ENCODE assay signal across 10 cellular contexts in the genomic region with DNA sequence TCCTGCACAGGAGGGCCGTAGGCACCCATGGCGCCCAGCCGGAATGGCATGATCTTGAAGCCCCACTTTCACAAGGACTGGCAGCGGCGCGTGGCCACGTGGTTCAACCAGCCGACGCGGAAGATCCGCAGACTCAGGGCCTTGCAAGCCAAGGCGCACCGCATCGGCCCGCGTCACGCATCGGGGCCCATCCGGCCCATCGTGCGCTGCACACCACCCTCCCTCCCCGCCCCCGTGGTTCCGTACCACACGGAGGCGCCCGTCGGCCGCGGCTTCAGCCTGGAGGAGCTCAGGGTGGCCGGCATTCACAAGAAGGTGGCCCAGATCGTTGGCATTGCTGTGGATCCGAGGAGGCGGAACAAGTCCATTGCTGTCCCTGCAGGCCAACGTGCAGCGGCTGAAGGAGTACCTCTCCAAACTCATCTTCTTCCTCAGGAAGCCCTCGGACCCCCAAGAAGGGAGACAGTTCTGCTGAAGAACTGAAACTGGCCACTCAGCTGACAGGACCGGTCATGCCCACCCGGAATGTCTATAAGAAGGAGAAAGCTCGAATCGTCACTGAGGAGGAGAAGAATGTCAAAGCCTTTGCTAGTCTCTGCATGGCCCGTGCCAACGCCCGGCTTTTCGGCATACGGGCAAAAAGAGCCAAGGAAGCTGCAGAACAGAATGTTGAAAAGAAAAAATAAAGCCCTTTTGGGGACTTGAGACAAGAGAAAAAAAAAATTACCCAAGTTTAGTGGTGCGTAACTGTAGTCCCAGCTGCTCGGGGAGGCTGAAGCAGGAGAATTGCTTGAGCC. TPM values are rescaled to one million over a fixed set of nuclear protein-coding genes. Genes with fewer than 3 reads are reported as not detected.
DNase-seq lines count a peak whose midpoint lies in the region; ATAC-seq and TF ChIP-seq lines count a peak whose summit lies in the region.
"Had no signal": no experiment of that assay in that cellular context is flagged by ENCODE, and none has a peak within 500 bp of the region (broad histone marks: within the 10 kb centered on the region; RNA-seq: fewer than 3 reads in every experiment).

No MANE protein-coding gene starts in this region.

- BruUV-seq in mammary epithelial cell (replicated peaks; lab: Mats Ljungman, UMichigan) = no TSS peak

- H3K4me1 ChIP-seq in right atrium auricular region = no peaks in the 10 kb centered on the region
- H3K4me1 ChIP-seq in mammary epithelial cell (ENCODE audit: insufficient read depth, low read length) = peaks cover 8% of the 10 kb centered on the region
- no peaks in the 10 kb centered on the region for H3K4me1 ChIP-seq in right lobe of liver
- no peaks in the 10 kb centered on the region for H3K4me1 ChIP-seq in aorta (ENCODE audit: control insufficient read depth in 1 of 2, insufficient read depth in 2 of 2, low read length in 2 of 2)
- no peaks in the 10 kb centered on the region for H3K4me1 ChIP-seq in HAP-1

- CTCF ChIA-PET in mammary epithelial cell (lab: Charles Lee; ENCODE audit: low non-redundant PET) = interaction anchor here (0.5 to 0.7 kb wide), 4 partner anchors 27 to 278 kb away, joined by 3 to 7 read pairs (median 4); no protein-coding TSS in a partner anchor

- H3K27ac ChIP-seq in right atrium auricular region (no peak overlapping the region), mammary epithelial cell (ENCODE audit: insufficient read depth, low read depth, low read length) (no peak overlapping the region), right lobe of liver (no peak overlapping the region), aorta (ENCODE audit: low read depth in 1 of 2, low read length in 2 of 2) (no peak overlapping the region)

- no peaks in the 10 kb centered on the region for H3K79me2 ChIP-seq in mammary epithelial cell (ENCODE audit: insufficient read depth, low read length)

- DNase-seq in Right ventricle myocardium superior (peak; percentile 46), right atrium auricular region (ENCODE audit: low spot score) (no peak), mammary epithelial cell (peak; percentile 9), right lobe of liver (peak in 1 of 3 donors; percentile 34), aorta (peak; percentile 66 to 81), HuH-7.5 (ENCODE audit: low spot score) (no peak), HAP-1 (ENCODE audit: low spot score in 2 of 2) (no peak)
- DNase-seq: activated effector memory CD4-positive, alpha-beta T cell treated with anti-CD3 and anti-CD28 coated beads, Interleukin-2, amount 50 U/mL, for 16 hours; NCI-H69 had no signal

- dilution Hi-C loops in mammary epithelial cell (cut with HindIII; ENCODE audit: low sequenced_read_pairs) = no loop called here

- H3K9ac ChIP-seq in mammary epithelial cell (ENCODE audit: insufficient read depth, low read length) = no peak overlapping the region

- peak in 1 of 2 donors; percentile 23 for TF ChIP-seq CTCF in right atrium auricular region (IDR thresholded peaks at IDR 0.05)
- TF ChIP-seq CTCF in mammary epithelial cell (conservative IDR thresholded peaks at IDR 0.05 in 1 of 2, IDR thresholded peaks at IDR 0.05 in 1 of 2; ENCODE audit: extremely low read depth in 1 of 2, insufficient read depth in 1 of 2, low read depth in 1 of 2, low read length in 2 of 2) = peak in 1 of 2 donors; percentile 42
- TF ChIP-seq CTCF in right lobe of liver (IDR thresholded peaks at IDR 0.05) = no peak

- WGBS in mammary epithelial cell (ENCODE audit: low coverage, missing lambda C conversion rate) = 20% methylated on average over 25 of the region's 48 CpGs
- WGBS in right lobe of liver (ENCODE audit: insufficient coverage, low coverage, low lambda C conversion rate, missing lambda C conversion rate) = 36% methylated on average over 28 of the region's 48 CpGs
- 31 to 32% methylated on average over 47 to 48 of the region's 48 CpGs for WGBS in aorta, 2 donors

- no peaks in the 10 kb centered on the region for H4K20me1 ChIP-seq in mammary epithelial cell (ENCODE audit: insufficient read depth, low read length)

- ATAC-seq in Right ventricle myocardium superior (ENCODE audit: poor library complexity) (no peak), right lobe of liver (peak in 3 of 4 donors; percentile 52 to 66 (median 61)), aorta (ENCODE audit: low FRiP score) (peak; percentile 52), HG02610 (IDR thresholded peaks at IDR 0.05; ENCODE audit: unreplicated experiment) (no peak)

- no peak overlapping the region for H3K4me3 ChIP-seq in right atrium auricular region
- peak overlapping the region; percentile 16 to 37 (median 35) for H3K4me3 ChIP-seq in mammary epithelial cell (replicated peaks in 1 of 3; ENCODE audit: insufficient read depth in 1 of 3, low read depth in 2 of 3, low read length in 3 of 3)
- H3K4me3 ChIP-seq in right lobe of liver = no peak overlapping the region
- H3K4me3 ChIP-seq in aorta (ENCODE audit: low read length in 2 of 2) = no peak overlapping the region
- H3K4me3 ChIP-seq in HAP-1 = no peak overlapping the region

- peak overlapping the region; percentile 88 for H2AFZ ChIP-seq in mammary epithelial cell (ENCODE audit: low read depth, low read length)

- no peaks in the 10 kb centered on the region for H3K9me3 ChIP-seq in right atrium auricular region
- H3K9me3 ChIP-seq in mammary epithelial cell (replicated peaks; ENCODE audit: insufficient read depth, low read length) = no peaks in the 10 kb centered on the region
- no peaks in the 10 kb centered on the region for H3K9me3 ChIP-seq in right lobe of liver
- peaks cover 3% of the 10 kb centered on the region for H3K9me3 ChIP-seq in aorta (ENCODE audit: control insufficient read depth, low read length)
- peaks cover 7% of the 10 kb centered on the region for H3K9me3 ChIP-seq in HAP-1

- intact Hi-C loops in Right ventricle myocardium superior (cut with DNase I) = no loop called here
- intact Hi-C loops in mammary epithelial cell (cut with micrococcal nuclease) = no loop called here
- intact Hi-C loops in right lobe of liver (cut with DNase I) = loop anchor here in 1 of 2 donors (10.0 kb wide), 1 partner anchor 85 kb away; no protein-coding TSS in a partner anchor
- intact Hi-C loops in aorta (cut with DNase I) = no loop called here

- H3K27me3 ChIP-seq in right atrium auricular region = no peaks in the 10 kb centered on the region
- no peaks in the 10 kb centered on the region for H3K27me3 ChIP-seq in mammary epithelial cell (ENCODE audit: insufficient read depth, low read length)
- peaks cover 0 to 4% of the 10 kb centered on the region in 2 donors for H3K27me3 ChIP-seq in right lobe of liver
- H3K27me3 ChIP-seq in aorta (ENCODE audit: control insufficient read depth in 1 of 2, insufficient read depth in 2 of 2, low read length in 1 of 2) = no peaks in the 10 kb centered on the region
- peaks cover 4% of the 10 kb centered on the region; the same call in 1 of the 2 replicates for H3K27me3 ChIP-seq in HAP-1 (ENCODE audit: low read depth)

- in situ Hi-C loops in mammary epithelial cell (cut with MboI; ENCODE audit: low sequenced_read_pairs in 2 of 2) (loop anchor here in 1 of 2 donors (25.0 kb wide), 1 partner anchor 287 kb away; a partner anchor contains a TSS), HAP-1 (cut with MboI; ENCODE audit: low sequenced_read_pairs) (no loop called here)

- peak overlapping the region; percentile 81 for H3K4me2 ChIP-seq in mammary epithelial cell (ENCODE audit: insufficient read depth, low read depth, low read length)

- no peak for TF ChIP-seq POLR2A in right lobe of liver (IDR thresholded peaks at IDR 0.05)

- no peaks in the 10 kb centered on the region for H3K36me3 ChIP-seq in right atrium auricular region
- no peaks in the 10 kb centered on the region for H3K36me3 ChIP-seq in mammary epithelial cell (ENCODE audit: insufficient read depth, low read length)
- no peaks in the 10 kb centered on the region for H3K36me3 ChIP-seq in right lobe of liver
- H3K36me3 ChIP-seq in aorta (ENCODE audit: control insufficient read depth in 1 of 2, insufficient read depth in 2 of 2, low read length in 1 of 2) = no peaks in the 10 kb centered on the region
- no peaks in the 10 kb centered on the region for H3K36me3 ChIP-seq in HAP-1 (replicated peaks)

RNA-seq across cellular contexts. Expression of a gene that starts 9.9 kb away (rescaled TPM):
- total RNA-seq in Right ventricle myocardium superior = 23.0 TPM
- 10 to 100 TPM; 17.8 to 23.3 TPM for total RNA-seq in right atrium auricular region
- 10 to 100 TPM; 11.2 to 17.8 TPM for total RNA-seq in mammary epithelial cell
- polyA plus RNA-seq in mammary epithelial cell = 17.4 TPM
- polyA minus RNA-seq in mammary epithelial cell = 20.1 TPM
- 10 to 100 TPM in 1 of 6 experiments, 1 to 10 TPM in 5; 5.1 to 10.4 (median 8.8) TPM for total RNA-seq in right lobe of liver
- total RNA-seq in aorta = 10 to 100 TPM; 18.6 to 23.7 TPM
- polyA plus RNA-seq in aorta = 10 to 100 TPM in 1 of 2 donors, 1 to 10 TPM in 1; 8.5 to 10.4 TPM

RNA-seq across cellular contexts. Expression of a gene that starts 18.4 kb away (rescaled TPM):
- 7.4 TPM for total RNA-seq in Right ventricle myocardium superior
- total RNA-seq in right atrium auricular region = 10 to 100 TPM in 1 of 2 donors, 1 to 10 TPM in 1; 9.6 to 14.9 TPM
- 1 to 10 TPM in 1 of 2 donors, not detected in 1; 3.2 TPM for total RNA-seq in mammary epithelial cell
- 14.9 TPM for polyA plus RNA-seq in mammary epithelial cell
- polyA minus RNA-seq in mammary epithelial cell = 0.31 TPM
- 10 to 100 TPM in 2 of 6 experiments, 1 to 10 TPM in 4; 8.8 to 11.7 (median 9.4) TPM for total RNA-seq in right lobe of liver
- total RNA-seq in aorta = 10 to 100 TPM; 20.9 to 36.1 TPM
- polyA plus RNA-seq in aorta = 10 to 100 TPM in 1 of 2 donors, 1 to 10 TPM in 1; 8.6 to 47.7 TPM

Comparison
In these comparisons a context has a peak if more than half of its experiments do, and no peak if none do; other contexts are left out.
1. DNase-seq: peak in Right ventricle myocardium superior (single experiment), mammary epithelial cell (single experiment) and aorta (2 of 2); none in right atrium auricular region (single experiment), HuH-7.5 (single experiment) and HAP-1 (0 of 2).
2. ATAC-seq: peak in right lobe of liver (3 of 4) and aorta (single experiment); none in Right ventricle myocardium superior (single experiment) and HG02610 (single experiment).
3. H3K4me3 ChIP-seq: peak in mammary epithelial cell (3 of 3); none in right atrium auricular region (0 of 2), right lobe of liver (0 of 3), aorta (0 of 2) and HAP-1 (single experiment).